In the genomic region with DNA sequence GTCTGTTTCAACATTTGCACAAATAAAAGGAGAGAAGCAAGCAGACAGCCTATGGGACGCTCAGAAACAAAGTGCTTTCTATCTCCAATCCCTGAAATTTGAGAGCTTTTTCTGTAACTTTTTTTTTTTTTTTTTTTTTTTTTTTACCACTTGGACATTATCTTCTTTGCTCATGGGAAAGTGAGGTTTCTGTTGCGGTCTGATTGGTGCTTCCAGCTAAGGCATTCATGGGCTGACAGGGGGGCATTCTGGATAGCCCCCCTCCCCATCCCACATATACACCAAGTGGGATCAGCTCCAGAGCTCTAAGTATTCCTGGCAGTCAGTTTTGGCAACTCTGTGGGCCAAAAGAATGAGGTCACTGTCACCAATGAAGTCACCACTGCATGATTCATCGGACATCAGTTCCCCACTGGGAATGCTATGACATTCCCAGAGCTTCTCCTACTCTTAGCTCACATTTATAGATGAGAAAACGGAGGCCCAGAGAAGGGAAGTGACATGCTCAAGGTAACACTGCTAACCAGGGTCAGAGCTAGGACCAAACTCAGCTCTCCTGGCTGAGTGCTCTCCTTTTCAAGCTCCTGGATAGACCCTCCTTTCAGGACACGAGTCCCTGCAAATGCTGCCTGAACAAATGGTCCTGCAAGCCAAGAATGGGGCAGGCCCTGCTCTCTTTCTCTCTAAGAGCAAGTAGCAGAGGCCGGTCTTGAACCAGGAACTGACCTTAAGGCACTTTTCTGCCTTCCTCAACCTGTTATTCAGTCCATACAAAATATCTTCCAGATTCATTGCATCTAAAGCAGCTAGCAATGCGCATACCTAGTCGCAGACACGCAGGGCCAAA, we compare ENCODE assay signal across 8 cellular contexts. TPM values are rescaled to one million over a fixed set of nuclear protein-coding genes. Genes with fewer than 3 reads are reported as not detected.
DNase-seq lines count a peak whose midpoint lies in the region; ATAC-seq and TF ChIP-seq lines count a peak whose summit lies in the region.

No MANE protein-coding gene starts in this region.

- intact Hi-C loops in CD14-positive monocyte (cut with micrococcal nuclease), result no loop called here

- ATAC-seq in HG02870 (IDR thresholded peaks at IDR 0.05; ENCODE audit: unreplicated experiment) (no peak), GM19023 (IDR thresholded peaks at IDR 0.05; ENCODE audit: unreplicated experiment) (no peak)

- H3K9me3 ChIP-seq in MG63 (no peaks in the 10 kb centered on the region), muscle layer of duodenum (ENCODE audit: control insufficient read depth in 1 of 2, low read length in 2 of 2) (no peaks in the 10 kb centered on the region)

- H3K36me3 Mint-ChIP-seq in CD14-positive monocyte, result peaks cover 6 to 11% of the 10 kb centered on the region in 2 donors

- H3K27ac ChIP-seq in muscle layer of duodenum (ENCODE audit: low read length), result peak overlapping the region; percentile 50

- peaks cover 16% of the 10 kb centered on the region for H3K36me3 ChIP-seq in MG63
- H3K36me3 ChIP-seq in muscle layer of duodenum (ENCODE audit: control insufficient read depth in 1 of 2, insufficient read depth in 2 of 2, low read length in 2 of 2), result peaks cover 0 to 16% of the 10 kb centered on the region in 2 donors

- no peak overlapping the region for H3K4me3 ChIP-seq in MG63
- peak overlapping the region in 1 of 2 donors; percentile 59 for H3K4me3 ChIP-seq in muscle layer of duodenum (ENCODE audit: low read depth in 1 of 2, low read length in 2 of 2)

- H3K27me3 ChIP-seq in MG63, result no peaks in the 10 kb centered on the region
- H3K27me3 ChIP-seq in muscle layer of duodenum (ENCODE audit: low read depth, low read length), result no peaks in the 10 kb centered on the region

- peaks cover 0 to 3% (median 0%) of the 10 kb centered on the region in 7 donors for H3K9me3 Mint-ChIP-seq in CD14-positive monocyte

- peak overlapping the region in 1 of 2 donors; percentile 80 for H3K4me3 Mint-ChIP-seq in CD14-positive monocyte

- H3K27ac Mint-ChIP-seq in CD14-positive monocyte, result peak overlapping the region in 5 of 7 donors; percentile 36 to 99 (median 96)

- H3K4me1 Mint-ChIP-seq in CD14-positive monocyte, result peaks cover 75% of the 10 kb centered on the region

- no peak for DNase-seq in CD14-positive monocyte (ENCODE audit: low spot score)
- peak; percentile 53 for DNase-seq in MG63
- DNase-seq in dedifferentiated amniotic fluid mesenchymal stem cell (ENCODE audit: extremely low spot score), result peak; percentile 54
- DNase-seq in SIG-M5 (lab: John Stamatoyannopoulos, UW), result no peak
- no peak for DNase-seq in NCI-H526 treated with DMSO at 0.1 percent for 48 hours (lab: John Stamatoyannopoulos, UW)

- H3K4me1 ChIP-seq in muscle layer of duodenum (ENCODE audit: control insufficient read depth in 1 of 2, insufficient read depth in 2 of 2, low read length in 2 of 2), result peaks cover 0 to 31% of the 10 kb centered on the region in 2 donors

- no peak for TF ChIP-seq CTCF in CD14-positive monocyte (IDR thresholded peaks at IDR 0.05)

- H3K27me3 Mint-ChIP-seq in CD14-positive monocyte (ENCODE audit: low read depth in 3 of 3), result peaks cover 0 to 3% (median 2%) of the 10 kb centered on the region in 3 donors

RNA-seq across cellular contexts. Expression of gene RHOQ, which starts 1.6 kb away (rescaled TPM):
- 10 to 100 TPM; 13.9 to 14.1 TPM for polyA plus RNA-seq in CD14-positive monocyte
- 51.0 and 58.1 TPM in 2 replicates for total RNA-seq in MG63 (2014; rRNA removed; shearing (Covaris generic); ENCODE audit: low replicate concordance)

RNA-seq across cellular contexts. Expression of gene ATP6V1E2, which starts 1.7 kb away (rescaled TPM):
- polyA plus RNA-seq in CD14-positive monocyte, result 1 to 10 TPM; 3.7 to 4.0 TPM
- total RNA-seq in MG63 (2014; rRNA removed; shearing (Covaris generic); ENCODE audit: low replicate concordance), result 9.1 and 27.7 TPM in 2 replicates

Comparison
In these comparisons a context has a peak if more than half of its experiments do, and no peak if none do; other contexts are left out.
1. DNase-seq: peak in MG63 (single experiment) and dedifferentiated amniotic fluid mesenchymal stem cell (single experiment); none in CD14-positive monocyte (single experiment), SIG-M5 (single experiment) and NCI-H526 treated with DMSO at 0.1 percent for 48 hours (single experiment).